In genomic region chr9:123349691-123350480, GRCh38 we compare ENCODE assay signal across 8 cellular contexts. TPM values are rescaled to one million over a fixed set of nuclear protein-coding genes. Genes with fewer than 3 reads are reported as not detected.
DNase-seq lines count a peak whose midpoint lies in the region; ATAC-seq and TF ChIP-seq lines count a peak whose summit lies in the region.

No MANE protein-coding gene starts in this region.

- CTCF ChIA-PET in BJ (lab: Yijun Ruan, JAX), result interaction anchor here (0.6 to 5.0 kb wide), 45 partner anchors 10 to 888 kb away, joined by 3 to 65 read pairs (median 4); no protein-coding TSS in a partner anchor

- POLR2A ChIA-PET in BJ (lab: Charles Lee), result no interaction called here

- in situ Hi-C loops in SK-MEL-5 (cut with HindIII; ENCODE audit: low pct_unique_long_range_greater_than_20kb, low sequenced_read_pairs), result loop anchor here (25.0 kb wide), 1 partner anchor 238 kb away; no protein-coding TSS in a partner anchor

- peaks cover 24% of the 10 kb centered on the region for H3K27me3 ChIP-seq in BJ (ENCODE audit: control insufficient read depth, insufficient read depth, low read length)

- H3K36me3 ChIP-seq in BJ (ENCODE audit: control insufficient read depth, insufficient read depth, low read length), result no peaks in the 10 kb centered on the region

- DNase-seq in BJ (ENCODE audit: low read depth) (no peak), GM19240 (ENCODE audit: insufficient read length, low spot score) (peak; percentile 95), Kasumi-1 (lab: John Stamatoyannopoulos, UW) (peak; percentile 80), SK-MEL-5 (ENCODE audit: low read depth, low spot score) (peak; percentile 75), glomerular visceral epithelial cell (ENCODE audit: extremely low spot score) (peak; percentile 64), retina (peak; percentile 89)
- peak; percentile 45 for DNase-seq in activated gamma-delta T cell treated with anti-CD3 and anti-CD28 coated beads, Interleukin-2, amount 50 U/mL, for 16 hours (ENCODE audit: low read depth)

- H3K4me3 ChIP-seq in BJ (ENCODE audit: low read depth, low read length), result no peak overlapping the region

- ATAC-seq in GM21515 (IDR thresholded peaks at IDR 0.05; ENCODE audit: unreplicated experiment), result no peak

- TF ChIP-seq CTCF in BJ (IDR thresholded peaks at IDR 0.05; ENCODE audit: insufficient read depth, low read depth, low read length), result peak; percentile 97

RNA-seq across cellular contexts. Expression of gene CRB2, which starts 6.1 kb away (rescaled TPM):
- not detected in 2 replicates for polyA plus RNA-seq in BJ (2011; rRNA removed)
- polyA minus RNA-seq in BJ (2011; rRNA and poly(A)+ RNA removed), result not detected in 2 replicates
- not detected in 2 replicates for total RNA-seq in SK-MEL-5 (2014; rRNA removed; shearing (Covaris generic))
- polyA plus RNA-seq in SK-MEL-5 (2015; cell fraction: cytosol; rRNA removed), result not detected in 2 replicates
- polyA plus RNA-seq in SK-MEL-5 (2015; cell fraction: nucleus; rRNA removed), result not detected in 2 replicates
